Comparison of ENCODE assay signal across 20 cellular contexts in genomic region chr12:49796606-49797451, GRCh38.
"Had no signal": no experiment of that assay in that cellular context is flagged by ENCODE, and none has a peak within 500 bp of the region (broad histone marks: within the 10 kb centered on the region; RNA-seq: fewer than 3 reads in every experiment).

No MANE protein-coding gene starts in this region.

- H3K4me3 ChIP-seq: body of pancreas, dorsolateral prefrontal cortex, ovary, tibial nerve, vagina had no signal

- H3K9me3 Mint-ChIP-seq: activated naive CD4-positive, alpha-beta T cell treated with anti-CD3 and anti-CD28 coated beads for 36 hours; activated T-cell treated with anti-CD3 and anti-CD28 coated beads, Interleukin-2, amount 50 U/mL, for 4 hours; neural crest cell; T-helper 1 cell treated with Interleukin-12 subunit alpha and Interleukin-12 subunit beta and Interleukin-4 antibody, amounts not matched to agents 30 μg/mL and 1 μg/mL, for 36 hours had no signal

- H3K9me3 ChIP-seq: body of pancreas, ovary, tibial nerve, vagina had no signal

- H3K36me3 ChIP-seq: ovary had no signal

- H3K4me1 ChIP-seq: body of pancreas, vagina had no signal

- ATAC-seq: activated T-cell treated with anti-CD3 and anti-CD28 coated beads, Interleukin-2, amount 50 U/mL, for 4 hours; body of pancreas; left cardiac atrium had no signal

- H3K27ac Mint-ChIP-seq: activated naive CD4-positive, alpha-beta T cell treated with anti-CD3 and anti-CD28 coated beads for 36 hours; T-helper 1 cell treated with Interleukin-12 subunit alpha and Interleukin-12 subunit beta and Interleukin-4 antibody, amounts not matched to agents 30 μg/mL and 1 μg/mL, for 36 hours had no signal

- DNase-seq: activated CD4-positive, alpha-beta T cell treated with anti-CD3 and anti-CD28 coated beads, Interleukin-2, amount 50 U/mL, for 1 hour; activated CD4-positive, CD25-positive, alpha-beta regulatory T cell treated with anti-CD3 and anti-CD28 coated beads, Interleukin-2, amount 50 U/mL, for 72 hours; activated CD8-positive, alpha-beta memory T cell treated with anti-CD3 and anti-CD28 coated beads, Interleukin-2, amount 50 U/mL, for 4 hours; activated naive CD4-positive, alpha-beta T cell treated with anti-CD3 and anti-CD28 coated beads for 36 hours; activated T-cell treated with anti-CD3 and anti-CD28 coated beads, Interleukin-2, amount 50 U/mL, for 4 hours; body of pancreas; dorsolateral prefrontal cortex; foreskin fibroblast; left cardiac atrium; midbrain; stimulated activated CD4-positive, alpha-beta T cell treated with anti-CD3 and anti-CD28 coated beads, Interleukin-1b, Interleukin-23, amount 100 ng/mL, for 48 hours; stimulated activated CD8-positive, alpha-beta memory T cell treated with anti-CD3 and anti-CD28 coated beads, Interleukin-4, amount 100 ng/mL, for 48 hours; stimulated activated naive CD4-positive, alpha-beta T cell treated with Interleukin-2 at 50 U/mL for 16 hours; substantia nigra had no signal

- H3K27ac ChIP-seq: body of pancreas, epithelial cell of prostate, ovary, vagina had no signal

- H3K4me3 Mint-ChIP-seq: activated naive CD4-positive, alpha-beta T cell treated with anti-CD3 and anti-CD28 coated beads for 36 hours; activated T-cell treated with anti-CD3 and anti-CD28 coated beads, Interleukin-2, amount 50 U/mL, for 4 hours; neural crest cell; T-helper 1 cell treated with Interleukin-12 subunit alpha and Interleukin-12 subunit beta and Interleukin-4 antibody, amounts not matched to agents 30 μg/mL and 1 μg/mL, for 36 hours had no signal

- H3K27me3 ChIP-seq: body of pancreas, dorsolateral prefrontal cortex, ovary, tibial nerve, vagina had no signal

- H3K4me1 Mint-ChIP-seq: neural crest cell had no signal
